Comparison of ENCODE assay signal across 8 cellular contexts in genomic region chr6:156779206-156780116, GRCh38. TPM values are rescaled to one million over a fixed set of nuclear protein-coding genes. Genes with fewer than 3 reads are reported as not detected.
DNase-seq lines count a peak whose midpoint lies in the region; ATAC-seq and TF ChIP-seq lines count a peak whose summit lies in the region.

No MANE protein-coding gene starts in this region.

- no peaks in the 10 kb centered on the region for H3K27me3 ChIP-seq in CD8-positive, alpha-beta T cell (ENCODE audit: insufficient read depth, low read length)
- no peaks in the 10 kb centered on the region for H3K27me3 ChIP-seq in SJCRH30
- no peaks in the 10 kb centered on the region for H3K27me3 ChIP-seq in right atrium auricular region

- H3K4me1 Mint-ChIP-seq in CD8-positive, alpha-beta T cell (ENCODE audit: low read depth) = peaks cover 53% of the 10 kb centered on the region
- peaks cover 65% of the 10 kb centered on the region for H3K4me1 Mint-ChIP-seq in HFFc6 (ENCODE audit: low read depth)

- peak overlapping the region; percentile 91 for H3K27ac Mint-ChIP-seq in CD8-positive, alpha-beta T cell
- peak overlapping the region; percentile 83 for H3K27ac Mint-ChIP-seq in HFFc6

- POLR2A ChIA-PET in CD8-positive, alpha-beta T cell (lab: Charles Lee) = interaction anchor here (1.0 to 5.9 kb wide), 8 partner anchors 8 to 242 kb away, joined by 3 to 75 read pairs (median 6); no protein-coding TSS in a partner anchor

- H3K27ac ChIP-seq in CD8-positive, alpha-beta T cell (ENCODE audit: low read depth, low read length) = peak overlapping the region; percentile 32
- H3K27ac ChIP-seq in SJCRH30 (peak overlapping the region; percentile 86), right atrium auricular region (peak overlapping the region; percentile 98 to 99)

- peak in 6 of 7 experiments; percentile 15 to 76 (median 52) for DNase-seq in CD8-positive, alpha-beta T cell
- DNase-seq in HFFc6 = no peak
- peak; percentile 39 to 55 for DNase-seq in SJCRH30
- peak; percentile 10 for DNase-seq in activated naive CD8-positive, alpha-beta T cell treated with anti-CD3 and anti-CD28 coated beads, Interleukin-2, amount 50 U/mL, for 16 hours (ENCODE audit: low read depth, low spot score)
- no peak for DNase-seq in right atrium auricular region (ENCODE audit: low spot score)
- peak; percentile 77 for DNase-seq in retina

- ATAC-seq in CD8-positive, alpha-beta T cell = peak; percentile 6
- ATAC-seq in HG02870 (IDR thresholded peaks at IDR 0.05; ENCODE audit: unreplicated experiment) (no peak), GM18870 (IDR thresholded peaks at IDR 0.05; ENCODE audit: unreplicated experiment) (no peak)

- no peaks in the 10 kb centered on the region for H3K9me3 Mint-ChIP-seq in CD8-positive, alpha-beta T cell
- H3K9me3 Mint-ChIP-seq in HFFc6 = no peaks in the 10 kb centered on the region

- peak overlapping the region; percentile 48 for H3K4me3 ChIP-seq in CD8-positive, alpha-beta T cell (ENCODE audit: low read depth, low read length)
- H3K4me3 ChIP-seq in SJCRH30 = peak overlapping the region; percentile 86
- H3K4me3 ChIP-seq in right atrium auricular region = peak overlapping the region; percentile 83 to 90

- intact Hi-C loops in CD8-positive, alpha-beta T cell (cut with DNase I, micrococcal nuclease) = loop anchor here (1.0 to 10.0 kb wide), 12 partner anchors 173 to 1467 kb away; partner anchors contain the start of genes TFB1M (in 1 of the 2) and ZDHHC14 (in 1 of the 2)

- H3K27me3 Mint-ChIP-seq in CD8-positive, alpha-beta T cell (ENCODE audit: low read depth) = no peaks in the 10 kb centered on the region
- peaks cover 2% of the 10 kb centered on the region; the same call in 1 of the 2 replicates for H3K27me3 Mint-ChIP-seq in HFFc6 (ENCODE audit: insufficient read depth)

- no peak for TF ChIP-seq CTCF in CD8-positive, alpha-beta T cell (IDR thresholded peaks at IDR 0.05)
- no peak for TF ChIP-seq CTCF in HFFc6 (IDR thresholded peaks at IDR 0.05)
- TF ChIP-seq CTCF in right atrium auricular region (IDR thresholded peaks at IDR 0.05) = peak in 1 of 2 donors; percentile 6

- CTCF ChIA-PET in CD8-positive, alpha-beta T cell (lab: Charles Lee) = no interaction called here

- peaks cover 22% of the 10 kb centered on the region for H3K4me1 ChIP-seq in CD8-positive, alpha-beta T cell (ENCODE audit: insufficient read depth, low read length)
- H3K4me1 ChIP-seq in SJCRH30 (peaks cover 25% of the 10 kb centered on the region), right atrium auricular region (peaks cover 0 to 54% of the 10 kb centered on the region in 2 donors)

- H3K36me3 Mint-ChIP-seq in CD8-positive, alpha-beta T cell = peaks cover 16% of the 10 kb centered on the region
- H3K36me3 Mint-ChIP-seq in HFFc6 (ENCODE audit: low read depth) = no peaks in the 10 kb centered on the region

- peak overlapping the region; percentile 85 for H3K4me3 Mint-ChIP-seq in CD8-positive, alpha-beta T cell
- peak overlapping the region; percentile 89 for H3K4me3 Mint-ChIP-seq in HFFc6

- H3K36me3 ChIP-seq in CD8-positive, alpha-beta T cell (ENCODE audit: insufficient read depth, low read length) = no peaks in the 10 kb centered on the region
- no peaks in the 10 kb centered on the region for H3K36me3 ChIP-seq in SJCRH30
- no peaks in the 10 kb centered on the region for H3K36me3 ChIP-seq in right atrium auricular region

- H3K9me3 ChIP-seq in CD8-positive, alpha-beta T cell (ENCODE audit: low read length) = no peaks in the 10 kb centered on the region
- H3K9me3 ChIP-seq in SJCRH30 (replicated peaks) (no peaks in the 10 kb centered on the region), right atrium auricular region (no peaks in the 10 kb centered on the region)

RNA-seq across cellular contexts. Expression of gene ARID1B, which starts 2.3 kb away (rescaled TPM):
- total RNA-seq in CD8-positive, alpha-beta T cell = 100 to 1,000 TPM in 1 of 2 experiments, 10 to 100 TPM in 1; 98.4 to 111 TPM
- 10 to 100 TPM; 32.5 to 44.3 (median 36.5) TPM for total RNA-seq in HFFc6 (2021; fragmentation: NEBNext Ultra II Directional; extraction: Animal tissue kit (Norgen Biotek cat#: 25700))
- total RNA-seq in SJCRH30 (2014; rRNA removed; shearing (Covaris generic)) = 24.7 and 28.5 TPM in 2 replicates
- 10 to 100 TPM; 43.9 to 44.6 TPM for total RNA-seq in right atrium auricular region

Comparison
In these comparisons a context has a peak if more than half of its experiments do, and no peak if none do; other contexts are left out.
1. DNase-seq: peak in CD8-positive, alpha-beta T cell (6 of 7), SJCRH30 (2 of 2), activated naive CD8-positive, alpha-beta T cell treated with anti-CD3 and anti-CD28 coated beads, Interleukin-2, amount 50 U/mL, for 16 hours (single experiment) and retina (single experiment); none in HFFc6 (single experiment) and right atrium auricular region (single experiment).
2. H3K27ac ChIP-seq: peak in every context shown above with its lines; median percentile 98 in right atrium auricular region; 86 in SJCRH30; 32 in CD8-positive, alpha-beta T cell.
3. Peak in every context shown above with its lines, with median percentiles within 50 percentile points of each other: H3K4me3 ChIP-seq.